In genomic region chr2:30234180-30234971, GRCh38 we compare ENCODE assay signal across 8 cellular contexts. TPM values are rescaled to one million over a fixed set of nuclear protein-coding genes. Genes with fewer than 3 reads are reported as not detected.
DNase-seq lines count a peak whose midpoint lies in the region; ATAC-seq and TF ChIP-seq lines count a peak whose summit lies in the region.

No MANE protein-coding gene starts in this region.

- DNase-seq in heart right ventricle (no peak), Right ventricle myocardium inferior (ENCODE audit: missing footprints) (no peak), activated gamma-delta T cell (lab: John Stamatoyannopoulos, UW) (peak; percentile 15), iris pigment epithelial cell (ENCODE audit: low read depth) (peak; percentile 96), 8988T (no peak), RKO (ENCODE audit: low spot score) (no peak)

- H3K9me3 Mint-ChIP-seq in stimulated activated naive CD8-positive, alpha-beta T cell treated with anti-CD3 and anti-CD28 coated beads, Interleukin-15, Interleukin-2, amounts not matched to agents 100 ng/mL and 50 ng/mL, for 24 hours = no peaks in the 10 kb centered on the region

- peaks cover 0 to 45% (median 0%) of the 10 kb centered on the region in 7 donors for H3K27me3 ChIP-seq in heart right ventricle

- intact Hi-C loops in heart right ventricle (cut with DNase I) (loop anchor here in 9 of 10 donors (5.0 to 10.0 kb wide), 8 partner anchors 110 to 330 kb away; partner anchors contain the start of gene LCLAT1 (in 2 of the 9)), Right ventricle myocardium inferior (cut with DNase I) (loop anchor here (5.0 kb wide), 2 partner anchors 68 to 203 kb away; no protein-coding TSS in a partner anchor)

- H3K9me3 ChIP-seq in heart right ventricle = no peaks in the 10 kb centered on the region

- no peak for ATAC-seq in heart right ventricle
- ATAC-seq in Right ventricle myocardium inferior = no peak
- no peak for ATAC-seq in GM21360 (IDR thresholded peaks at IDR 0.05; ENCODE audit: unreplicated experiment)

- H3K27me3 Mint-ChIP-seq in stimulated activated naive CD8-positive, alpha-beta T cell treated with anti-CD3 and anti-CD28 coated beads, Interleukin-15, Interleukin-2, amounts not matched to agents 100 ng/mL and 50 ng/mL, for 24 hours = no peaks in the 10 kb centered on the region

- no peak for TF ChIP-seq CTCF in heart right ventricle (IDR thresholded peaks at IDR 0.05)

- H3K36me3 ChIP-seq in heart right ventricle = peaks cover 0 to 49% (median 27%) of the 10 kb centered on the region in 9 donors

- H3K4me1 ChIP-seq in heart right ventricle = peaks cover 20 to 81% (median 71%) of the 10 kb centered on the region in 9 donors

- peak overlapping the region; percentile 84 for H3K27ac Mint-ChIP-seq in stimulated activated naive CD8-positive, alpha-beta T cell treated with anti-CD3 and anti-CD28 coated beads, Interleukin-15, Interleukin-2, amounts not matched to agents 100 ng/mL and 50 ng/mL, for 24 hours

- H3K4me3 ChIP-seq in heart right ventricle = peak overlapping the region in 9 of 10 donors; percentile 75 to 97 (median 90)

- H3K36me3 Mint-ChIP-seq in stimulated activated naive CD8-positive, alpha-beta T cell treated with anti-CD3 and anti-CD28 coated beads, Interleukin-15, Interleukin-2, amounts not matched to agents 100 ng/mL and 50 ng/mL, for 24 hours (ENCODE audit: low read depth) = peaks cover 55% of the 10 kb centered on the region

- peak overlapping the region; percentile 91 for H3K4me3 Mint-ChIP-seq in stimulated activated naive CD8-positive, alpha-beta T cell treated with anti-CD3 and anti-CD28 coated beads, Interleukin-15, Interleukin-2, amounts not matched to agents 100 ng/mL and 50 ng/mL, for 24 hours

- peaks cover 76% of the 10 kb centered on the region for H3K4me1 Mint-ChIP-seq in stimulated activated naive CD8-positive, alpha-beta T cell treated with anti-CD3 and anti-CD28 coated beads, Interleukin-15, Interleukin-2, amounts not matched to agents 100 ng/mL and 50 ng/mL, for 24 hours (ENCODE audit: low read depth)

- 25 to 26% methylated on average over 12 of the region's 12 CpGs for WGBS in heart right ventricle, 2 donors

- peak overlapping the region; percentile 7 to 99 (median 93) for H3K27ac ChIP-seq in heart right ventricle

RNA-seq across cellular contexts. Expression of gene LBH, which starts 3.0 kb away (rescaled TPM):
- total RNA-seq in heart right ventricle = 100 to 1,000 TPM; 110 to 204 (median 156) TPM
- 10 to 100 TPM; 35.9 to 84.8 TPM for polyA plus RNA-seq in heart right ventricle
- total RNA-seq in Right ventricle myocardium inferior = 133 TPM

Comparison
In these comparisons a context has a peak if more than half of its experiments do, and no peak if none do; other contexts are left out.
1. DNase-seq: peak in activated gamma-delta T cell (single experiment) and iris pigment epithelial cell (single experiment); none in heart right ventricle (0 of 2), Right ventricle myocardium inferior (single experiment), 8988T (single experiment) and RKO (single experiment).